ENCODE assay signal across 19 cellular contexts in the genomic region with DNA sequence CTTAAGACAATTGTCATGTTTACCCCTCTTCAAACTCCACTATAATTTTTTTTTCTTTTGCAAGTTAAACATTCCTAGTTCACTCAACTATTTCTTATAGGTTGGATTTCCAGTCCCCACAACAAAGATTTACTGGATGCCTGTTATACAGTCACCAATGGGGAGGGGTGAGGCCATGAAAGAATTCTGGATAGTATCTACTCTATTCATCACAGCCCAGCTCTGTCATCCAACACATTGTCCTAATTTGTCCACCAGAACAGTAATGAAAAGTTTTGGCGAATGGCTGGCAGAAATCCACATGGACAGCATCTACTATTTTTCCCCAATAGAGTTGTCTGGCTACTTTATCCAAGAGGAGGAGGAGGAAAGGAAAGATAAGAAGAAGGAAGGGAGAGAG.
DNase-seq lines count a peak whose midpoint lies in the region; ATAC-seq, FAIRE-seq and TF ChIP-seq lines count a peak whose summit lies in the region.
"Had no signal": no experiment of that assay in that cellular context is flagged by ENCODE, and none has a peak within 500 bp of the region (broad histone marks: within the 10 kb centered on the region; RNA-seq: fewer than 3 reads in every experiment).

No MANE protein-coding gene starts in this region.

- DNase-seq in AG10803 (ENCODE audit: low read depth) (peak; percentile 90), GM04503 (ENCODE audit: low read depth) (peak; percentile 64), fibroblast of the aortic adventitia (ENCODE audit: low read depth) (peak; percentile 47), urothelium cell line (ENCODE audit: low spot score) (no peak), SIG-M5 treated with dmso at 0.1 percent for 504 hours (lab: John Stamatoyannopoulos, UW; ENCODE audit: unreplicated experiment) (no peak), SHP77 treated with DMSO at 0.1 percent for 48 hours (lab: John Stamatoyannopoulos, UW) (no peak)
- DNase-seq: 8988T; AML-193; Caco-2; CD4-positive, alpha-beta T cell; GDM1; HCEC 1CT had no signal

- TF ChIP-seq CTCF in AG10803 (conservative IDR thresholded peaks at IDR 0.05; ENCODE audit: low read length): no peak
- TF ChIP-seq CTCF in fibroblast of the aortic adventitia (IDR thresholded peaks at IDR 0.05; ENCODE audit: insufficient read depth, low read length): no peak

- H3K4me3 ChIP-seq in AG10803 (ENCODE audit: low read length) (no peak overlapping the region), fibroblast of the aortic adventitia (ENCODE audit: low read depth, low read length) (no peak overlapping the region)
- H3K4me3 ChIP-seq: GM12878, GM23338 had no signal

- FAIRE-seq in urothelium cell line (lab: Jason Lieb, UNC): no peak
- FAIRE-seq: D721Med, GM12878, GM19239, H54 had no signal

- peak; percentile 82 for ATAC-seq in SK-N-SH treated with all-trans-retinoic acid at 6 μM for 48 hours
- no peak for ATAC-seq in GM18517 (IDR thresholded peaks at IDR 0.05; ENCODE audit: unreplicated experiment)
- ATAC-seq: GM12878, GM23338 had no signal

TF ChIP-seq in SK-N-SH treated with all-trans-retinoic acid at 6 μM for 48 hours, 23 proteins besides CTCF, POLR2A, EP300 and RAD21:
- TF ChIP-seq ZNF8 (CRISPR knock-in tag; IDR thresholded peaks at IDR 0.05) (no peak), PPARA (CRISPR knock-in tag; IDR thresholded peaks at IDR 0.05; ENCODE audit: borderline replicate concordance) (no peak), ZFP3 (CRISPR knock-in tag; IDR thresholded peaks at IDR 0.05) (no peak), ESRRG (CRISPR knock-in tag; IDR thresholded peaks at IDR 0.05) (no peak), ZNF70 (CRISPR knock-in tag; IDR thresholded peaks at IDR 0.05) (no peak)
- TF ChIP-seq, protein P1, sequence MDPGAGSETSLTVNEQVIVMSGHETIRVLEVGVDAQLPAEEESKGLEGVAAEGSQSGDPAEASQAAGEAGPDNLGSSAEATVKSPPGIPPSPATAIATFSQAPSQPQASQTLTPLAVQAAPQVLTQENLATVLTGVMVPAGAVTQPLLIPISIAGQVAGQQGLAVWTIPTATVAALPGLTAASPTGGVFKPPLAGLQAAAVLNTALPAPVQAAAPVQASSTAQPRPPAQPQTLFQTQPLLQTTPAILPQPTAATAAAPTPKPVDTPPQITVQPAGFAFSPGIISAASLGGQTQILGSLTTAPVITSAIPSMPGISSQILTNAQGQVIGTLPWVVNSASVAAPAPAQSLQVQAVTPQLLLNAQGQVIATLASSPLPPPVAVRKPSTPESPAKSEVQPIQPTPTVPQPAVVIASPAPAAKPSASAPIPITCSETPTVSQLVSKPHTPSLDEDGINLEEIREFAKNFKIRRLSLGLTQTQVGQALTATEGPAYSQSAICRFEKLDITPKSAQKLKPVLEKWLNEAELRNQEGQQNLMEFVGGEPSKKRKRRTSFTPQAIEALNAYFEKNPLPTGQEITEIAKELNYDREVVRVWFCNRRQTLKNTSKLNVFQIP (CRISPR knock-in tag; IDR thresholded peaks at IDR 0.05; ENCODE audit: borderline replicate concordance, low read depth): no peak

Comparison
In these comparisons a context has a peak if more than half of its experiments do, and no peak if none do; other contexts are left out.
1. DNase-seq: peak in AG10803 (single experiment), GM04503 (single experiment) and fibroblast of the aortic adventitia (single experiment); none in urothelium cell line (single experiment), SIG-M5 treated with dmso at 0.1 percent for 504 hours (single experiment) and SHP77 treated with DMSO at 0.1 percent for 48 hours (single experiment).